25 cellular contexts compared by ENCODE assay signal in the genomic region with DNA sequence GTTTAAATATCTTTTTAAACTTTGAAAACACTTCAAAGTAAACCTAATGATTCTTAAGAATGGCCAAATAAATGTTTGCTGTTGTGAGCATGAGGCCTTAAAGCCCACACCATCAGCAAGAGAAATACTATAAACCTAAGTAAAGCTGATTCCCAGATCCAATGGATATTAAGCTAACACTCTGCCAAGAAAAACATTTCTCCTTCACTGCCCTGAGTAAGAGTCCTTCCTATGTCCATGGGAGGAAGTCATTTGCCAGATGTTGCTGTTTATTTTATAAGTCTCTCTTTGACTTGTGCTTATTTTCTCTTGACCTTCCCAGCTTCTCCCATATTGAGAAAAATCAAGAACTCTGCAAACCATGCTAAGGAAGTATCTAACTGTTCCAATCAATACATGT.
DNase-seq lines count a peak whose midpoint lies in the region; ATAC-seq and TF ChIP-seq lines count a peak whose summit lies in the region.
"Had no signal": no experiment of that assay in that cellular context is flagged by ENCODE, and none has a peak within 500 bp of the region (broad histone marks: within the 10 kb centered on the region; RNA-seq: fewer than 3 reads in every experiment).

No MANE protein-coding gene starts in this region.

- intact Hi-C loops in heart left ventricle (cut with DNase I), result loop anchor here in 2 of 10 donors (2.0 to 5.0 kb wide), 3 partner anchors 154 to 156 kb away; a partner anchor contains a TSS

- peak; percentile 56 for DNase-seq in LNCaP clone FGC (ENCODE audit: low read depth)
- peak; percentile 27 for DNase-seq in dedifferentiated amniotic fluid mesenchymal stem cell (ENCODE audit: extremely low spot score)
- DNase-seq in heart left ventricle, result no peak
- DNase-seq in renal cortical epithelial cell (ENCODE audit: low read depth), result peak; percentile 16
- DNase-seq in SW480 (ENCODE audit: low spot score), result no peak
- DNase-seq in NCI-H1417 (lab: John Stamatoyannopoulos, UW), result no peak
- DNase-seq: activated CD4-positive, alpha-beta T cell treated with anti-CD3 and anti-CD28 coated beads, Interleukin-2, amount 50 U/mL, for 1 hour; activated CD8-positive, alpha-beta memory T cell treated with anti-CD3 and anti-CD28 coated beads, Interleukin-2, amount 50 U/mL, for 48 hours; activated gamma-delta T cell; CD4-positive, alpha-beta memory T cell; erythroblast; head of caudate nucleus; HFFc6; lower lobe of right lung; NCI-H1694; NCI-H2227 treated with DMSO at 0.1 percent for 48 hours; NCI-H774; pancreas; SHP77 treated with DMSO at 0.1 percent for 48 hours; stimulated activated CD4-positive, alpha-beta T cell treated with anti-CD3 and anti-CD28 coated beads, Interleukin-2, amount 100 ng/mL, for 24 hours; stimulated activated naive CD8-positive, alpha-beta T cell treated with anti-CD3 and anti-CD28 coated beads, Interleukin-15, Interleukin-2, amounts not matched to agents 100 U/mL and 50 U/mL, for 24 hours; WERI-Rb-1 had no signal

- H3K4me3 ChIP-seq in LNCaP clone FGC (ENCODE audit: low read depth, low read length) (no peak overlapping the region), heart left ventricle (no peak overlapping the region)
- H3K4me3 ChIP-seq: GM12878, lower lobe of right lung, pancreas, tibial nerve had no signal

- no peaks in the 10 kb centered on the region for H3K36me3 ChIP-seq in heart left ventricle
- H3K36me3 ChIP-seq: lower lobe of right lung, pancreas, tibial nerve, WERI-Rb-1 had no signal

- no peaks in the 10 kb centered on the region for H3K9me3 ChIP-seq in heart left ventricle
- H3K9me3 ChIP-seq: lower lobe of right lung, pancreas, tibial nerve had no signal

- H3K27me3 ChIP-seq in heart left ventricle, result no peaks in the 10 kb centered on the region
- H3K27me3 ChIP-seq: pancreas, tibial nerve had no signal

- ATAC-seq in heart left ventricle (peak in 2 of 4 donors; percentile 19 to 53), HG02759 (IDR thresholded peaks at IDR 0.05; ENCODE audit: unreplicated experiment) (no peak)
- ATAC-seq: GM12878; lower lobe of right lung; pancreas; stimulated activated naive CD8-positive, alpha-beta T cell treated with anti-CD3 and anti-CD28 coated beads, Interleukin-15, Interleukin-2, amounts not matched to agents 100 U/mL and 50 U/mL, for 24 hours had no signal

- H3K27ac ChIP-seq in heart left ventricle, result peak overlapping the region in 9 of 12 donors; percentile 17 to 77 (median 56)
- H3K27ac ChIP-seq: lower lobe of right lung, pancreas, tibial nerve, WERI-Rb-1 had no signal

- peaks cover 0 to 37% (median 11%) of the 10 kb centered on the region in 12 donors for H3K4me1 ChIP-seq in heart left ventricle
- H3K4me1 ChIP-seq: lower lobe of right lung, pancreas had no signal

- no peak for TF ChIP-seq POLR2A in heart left ventricle (IDR thresholded peaks at IDR 0.05)

- no peak for TF ChIP-seq CTCF in LNCaP clone FGC (IDR thresholded peaks at IDR 0.05; ENCODE audit: control insufficient read depth, extremely low read depth, insufficient read depth)
- TF ChIP-seq CTCF in heart left ventricle (IDR thresholded peaks at IDR 0.05), result no peak

Comparison
In these comparisons a context has a peak if more than half of its experiments do, and no peak if none do; other contexts are left out.
1. DNase-seq: peak in LNCaP clone FGC (single experiment), dedifferentiated amniotic fluid mesenchymal stem cell (single experiment) and renal cortical epithelial cell (single experiment); none in heart left ventricle (0 of 5), SW480 (single experiment) and NCI-H1417 (0 of 3).